In the genomic region with DNA sequence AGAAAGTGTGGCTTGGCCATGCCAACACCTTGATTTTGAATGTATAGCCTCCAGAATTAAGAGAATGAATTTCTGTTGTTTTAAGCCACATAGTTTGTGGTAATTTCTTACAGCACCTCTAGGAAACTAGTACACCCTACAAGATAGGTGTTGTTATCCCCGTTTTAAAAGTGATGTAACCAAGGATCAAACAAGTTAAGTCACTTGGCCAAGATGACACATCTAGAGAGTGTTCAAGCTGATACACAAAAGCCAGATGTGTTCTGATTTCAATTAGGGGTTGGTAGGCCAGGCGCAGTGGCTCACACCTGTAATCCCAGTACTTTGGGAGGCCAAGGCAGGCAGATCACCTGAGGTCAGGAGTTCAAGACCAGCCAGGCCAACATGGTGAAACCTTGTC, we compare ENCODE assay signal across 28 cellular contexts.
"Had no signal": no experiment of that assay in that cellular context is flagged by ENCODE, and none has a peak within 500 bp of the region (broad histone marks: within the 10 kb centered on the region; RNA-seq: fewer than 3 reads in every experiment).

No MANE protein-coding gene starts in this region.

- H3K27me3 ChIP-seq: neural progenitor cell, ovary, right lobe of liver, spleen, stomach, thyroid gland, tibial nerve, upper lobe of left lung, uterus had no signal

- H3K36me3 Mint-ChIP-seq: naive thymus-derived CD4-positive, alpha-beta T cell; natural killer cell; neural progenitor cell had no signal

- ATAC-seq: naive thymus-derived CD4-positive, alpha-beta T cell; natural killer cell; psoas muscle; right cardiac atrium; right lobe of liver; stimulated activated naive B cell treated with anti-CD40 and anti-IgM and Interleukin-4, amounts not matched to agents 10 μg/mL and 1 μg/mL and 100 μg/mL, for 72 hours had no signal

- H3K4me1 Mint-ChIP-seq: naive thymus-derived CD4-positive, alpha-beta T cell; natural killer cell; nephron; stimulated activated naive B cell treated with anti-CD40 and anti-IgM and Interleukin-4, amounts not matched to agents 10 μg/mL and 1 μg/mL and 100 μg/mL, for 72 hours had no signal

- H3K27ac Mint-ChIP-seq: naive thymus-derived CD4-positive, alpha-beta T cell; natural killer cell; nephron; neural progenitor cell; progenitor cell of endocrine pancreas; stimulated activated naive B cell treated with anti-CD40 and anti-IgM and Interleukin-4, amounts not matched to agents 10 μg/mL and 1 μg/mL and 100 μg/mL, for 72 hours; stimulated activated naive CD8-positive, alpha-beta T cell treated with anti-CD3 and anti-CD28 coated beads, Interleukin-15, Interleukin-2, amounts not matched to agents 100 ng/mL and 50 ng/mL, for 24 hours had no signal

- H3K9me3 Mint-ChIP-seq: nephron had no signal

- H3K4me3 Mint-ChIP-seq: naive thymus-derived CD4-positive, alpha-beta T cell; natural killer cell; nephron; neural progenitor cell; stimulated activated naive B cell treated with anti-CD40 and anti-IgM and Interleukin-4, amounts not matched to agents 10 μg/mL and 1 μg/mL and 100 μg/mL, for 72 hours; stimulated activated naive CD8-positive, alpha-beta T cell treated with anti-CD3 and anti-CD28 coated beads, Interleukin-15, Interleukin-2, amounts not matched to agents 100 ng/mL and 50 ng/mL, for 24 hours had no signal

- H3K27me3 Mint-ChIP-seq: naive thymus-derived CD4-positive, alpha-beta T cell; stimulated activated naive B cell treated with anti-CD40 and anti-IgM and Interleukin-4, amounts not matched to agents 10 μg/mL and 1 μg/mL and 100 μg/mL, for 72 hours; stimulated activated naive CD8-positive, alpha-beta T cell treated with anti-CD3 and anti-CD28 coated beads, Interleukin-15, Interleukin-2, amounts not matched to agents 100 ng/mL and 50 ng/mL, for 24 hours had no signal

- H3K4me3 ChIP-seq: neural progenitor cell, ovary, psoas muscle, right lobe of liver, skin epidermis, smooth muscle cell, spleen, stomach, thoracic aorta, thyroid gland, tibial nerve, upper lobe of left lung, uterus had no signal

- DNase-seq: naive thymus-derived CD4-positive, alpha-beta T cell; natural killer cell; occipital lobe; ovary; psoas muscle; right cardiac atrium; right lobe of liver; spleen; stimulated activated CD4-positive, alpha-beta T cell treated with anti-CD3 and anti-CD28 coated beads, Interleukin-12 subunit alpha, Interleukin-12 subunit beta, amount 100 ng/mL, for 4 hours; stimulated activated CD4-positive, alpha-beta T cell treated with anti-CD3 and anti-CD28 coated beads, Interleukin-1b, Interleukin-23, amount 100 ng/mL, for 48 hours; stimulated activated CD4-positive, alpha-beta T cell treated with anti-CD3 and anti-CD28 coated beads, Interleukin-4, amount 100 ng/mL, for 1 hour; stimulated activated CD4-positive, alpha-beta T cell treated with anti-CD3 and anti-CD28 coated beads, Interleukin-4, amount 100 ng/mL, for 4 hours; stimulated activated CD8-positive, alpha-beta memory T cell treated with anti-CD3 and anti-CD28 coated beads, Interleukin-4, amount 100 ng/mL, for 48 hours; stimulated activated naive B cell treated with anti-CD40 and anti-IgM and Interleukin-4, amounts not matched to agents 10 μg/mL and 1 μg/mL and 100 μg/mL, for 72 hours; stimulated activated naive CD4-positive, alpha-beta T cell treated with Interleukin-2 at 50 U/mL for 16 hours; stomach; thyroid gland; trophoblast cell; upper lobe of left lung; uterus had no signal

- H3K36me3 ChIP-seq: neural progenitor cell, ovary, right lobe of liver, spleen, stomach, thoracic aorta, thyroid gland, tibial nerve, upper lobe of left lung, uterus had no signal
